8 cellular contexts compared by ENCODE assay signal in the genomic region with DNA sequence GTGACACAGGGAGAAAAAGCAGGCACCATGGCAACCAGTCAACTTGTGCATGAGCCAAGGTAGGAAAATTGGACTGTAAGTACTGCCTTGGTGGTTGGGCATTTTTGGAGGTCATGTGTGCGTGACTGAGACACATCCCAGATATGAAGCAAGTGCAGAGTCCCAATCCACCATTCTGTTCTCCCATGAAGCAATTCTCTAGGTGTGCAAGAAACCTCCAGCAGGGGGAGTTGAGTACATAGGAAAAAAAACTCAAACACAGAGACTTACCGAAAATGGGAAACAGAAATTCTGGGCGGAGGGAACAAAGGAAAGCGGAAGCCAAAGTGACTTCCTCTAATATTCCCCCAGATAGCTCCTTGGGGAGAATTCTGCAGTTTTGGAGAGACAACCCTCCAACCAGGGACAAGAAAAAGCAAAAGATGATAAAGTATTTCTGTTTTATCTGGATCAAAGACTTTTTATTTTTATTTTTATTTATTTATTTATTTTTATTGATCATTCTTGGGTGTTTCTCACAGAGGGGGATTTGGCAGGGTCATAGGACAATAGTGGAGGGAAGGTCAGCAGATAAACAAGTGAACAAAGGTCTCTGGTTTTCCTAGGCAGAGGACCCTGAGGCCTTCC.
DNase-seq lines count a peak whose midpoint lies in the region; ATAC-seq, FAIRE-seq and TF ChIP-seq lines count a peak whose summit lies in the region.

No MANE protein-coding gene starts in this region.

- CTCF ChIA-PET in T-cell (lab: Charles Lee): no interaction called here

- H3K4me3 Mint-ChIP-seq in T-cell: no peak overlapping the region

- H3K27me3 ChIP-seq in bronchial epithelial cell (ENCODE audit: control insufficient read depth, insufficient read depth, low read length): no peaks in the 10 kb centered on the region
- H3K27me3 ChIP-seq in liver (ENCODE audit: control insufficient read depth in 4 of 4, insufficient read depth in 4 of 4, low read length in 3 of 4): peaks cover 0 to under 1% (median 0%) of the 10 kb centered on the region in 4 donors
- H3K27me3 ChIP-seq in thyroid gland: no peaks in the 10 kb centered on the region

- H3K27me3 Mint-ChIP-seq in T-cell: peaks cover 22 to 34% of the 10 kb centered on the region in 2 donors

- no peak overlapping the region for H3K27ac Mint-ChIP-seq in T-cell

- FAIRE-seq in bronchial epithelial cell (lab: Jason Lieb, UNC): no peak

- POLR2A ChIA-PET in T-cell (lab: Charles Lee): interaction anchor here in 1 of 2 donors (0.6 kb wide), 1 partner anchor 718 kb away, joined by 4 read pairs; no protein-coding TSS in a partner anchor

- peak; percentile 52 for TF ChIP-seq CTCF in bronchial epithelial cell (IDR thresholded peaks at IDR 0.05; ENCODE audit: insufficient read depth, low read length, severe bottlenecking)
- peak; percentile 69 for TF ChIP-seq CTCF in liver (IDR thresholded peaks at IDR 0.05; ENCODE audit: low read depth, low read length, missing input control)
- TF ChIP-seq CTCF in thyroid gland (IDR thresholded peaks at IDR 0.05): peak in 4 of 6 experiments; percentile 26 to 40 (median 30)

- no peak overlapping the region for H3K27ac ChIP-seq in liver (ENCODE audit: low read depth in 1 of 2, low read length in 2 of 2)
- H3K27ac ChIP-seq in thyroid gland: no peak overlapping the region

- no peaks in the 10 kb centered on the region for H3K36me3 Mint-ChIP-seq in T-cell

- H3K4me3 ChIP-seq in bronchial epithelial cell (ENCODE audit: low read depth, low read length) (no peak overlapping the region), liver (ENCODE audit: low read depth in 1 of 3, low read length in 3 of 3) (no peak overlapping the region), thyroid gland (replicated peaks in 1 of 3) (no peak overlapping the region)

- peak in 3 of 4 experiments; percentile 55 to 65 (median 55) for ATAC-seq in T-cell (replicated peaks in 1 of 4)
- ATAC-seq in HG03457 (IDR thresholded peaks at IDR 0.05; ENCODE audit: unreplicated experiment): no peak

- peaks cover 0 to 6% (median 4%) of the 10 kb centered on the region in 3 donors for H3K4me1 Mint-ChIP-seq in T-cell

- H3K4me1 ChIP-seq in liver (ENCODE audit: control insufficient read depth in 4 of 4, insufficient read depth in 4 of 4, low read length in 3 of 4) (peaks cover 0 to 2% (median 0%) of the 10 kb centered on the region in 4 donors), thyroid gland (no peaks in the 10 kb centered on the region)

- no peak for TF ChIP-seq EP300 in Ishikawa (IDR thresholded peaks at IDR 0.05; ENCODE audit: borderline replicate concordance)

- H3K9me3 ChIP-seq in liver (ENCODE audit: control insufficient read depth in 4 of 4, low read length in 3 of 4): no peaks in the 10 kb centered on the region
- H3K9me3 ChIP-seq in thyroid gland: no peaks in the 10 kb centered on the region

- intact Hi-C loops in thyroid gland (cut with DNase I): no loop called here

- 40% methylated on average over 4 of the region's 4 CpGs for WGBS in liver
- 41 to 46% methylated on average over 4 of the region's 4 CpGs for WGBS in thyroid gland, 2 donors

- no peak overlapping the region for H3K9ac ChIP-seq in liver (ENCODE audit: low read depth in 1 of 2, low read length in 2 of 2)

- H3K36me3 ChIP-seq in bronchial epithelial cell (ENCODE audit: control insufficient read depth, insufficient read depth, low read length) (no peaks in the 10 kb centered on the region), liver (ENCODE audit: control insufficient read depth in 4 of 4, insufficient read depth in 3 of 4, low read depth in 1 of 4, low read length in 3 of 4) (no peaks in the 10 kb centered on the region), thyroid gland (no peaks in the 10 kb centered on the region)

- TF ChIP-seq POLR2A in thyroid gland (IDR thresholded peaks at IDR 0.05): no peak

- TF ChIP-seq RAD21 in Ishikawa (IDR thresholded peaks at IDR 0.05; ENCODE audit: low read depth) (peak; percentile 52), liver (IDR thresholded peaks at IDR 0.05) (peak; percentile 76 to 83)

- DNase-seq in ELR (ENCODE audit: low read depth) (peak; percentile 72), T-cell (peak in 28 of 34 experiments; percentile 2 to 47 (median 25)), bronchial epithelial cell (ENCODE audit: low read depth) (peak; percentile 35), thyroid gland (peak; percentile 14 to 35), GOT3 (lab: John Stamatoyannopoulos, UW) (no peak)

- no peaks in the 10 kb centered on the region for H3K9me3 Mint-ChIP-seq in T-cell

TF ChIP-seq in Ishikawa, 13 proteins besides CTCF, POLR2A, EP300 and RAD21 (continues in another document):
- TF ChIP-seq CREB1 (IDR thresholded peaks at IDR 0.05; ENCODE audit: low read depth): no peak
- TF ChIP-seq FOXM1 (IDR thresholded peaks at IDR 0.05; ENCODE audit: borderline replicate concordance, low read depth): no peak
- TF ChIP-seq TAF1 (IDR thresholded peaks at IDR 0.05; ENCODE audit: low read depth): no peak
- TF ChIP-seq, protein P1, sequence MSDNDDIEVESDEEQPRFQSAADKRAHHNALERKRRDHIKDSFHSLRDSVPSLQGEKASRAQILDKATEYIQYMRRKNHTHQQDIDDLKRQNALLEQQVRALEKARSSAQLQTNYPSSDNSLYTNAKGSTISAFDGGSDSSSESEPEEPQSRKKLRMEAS (IDR thresholded peaks at IDR 0.05): no peak
- TF ChIP-seq, protein P2, sequence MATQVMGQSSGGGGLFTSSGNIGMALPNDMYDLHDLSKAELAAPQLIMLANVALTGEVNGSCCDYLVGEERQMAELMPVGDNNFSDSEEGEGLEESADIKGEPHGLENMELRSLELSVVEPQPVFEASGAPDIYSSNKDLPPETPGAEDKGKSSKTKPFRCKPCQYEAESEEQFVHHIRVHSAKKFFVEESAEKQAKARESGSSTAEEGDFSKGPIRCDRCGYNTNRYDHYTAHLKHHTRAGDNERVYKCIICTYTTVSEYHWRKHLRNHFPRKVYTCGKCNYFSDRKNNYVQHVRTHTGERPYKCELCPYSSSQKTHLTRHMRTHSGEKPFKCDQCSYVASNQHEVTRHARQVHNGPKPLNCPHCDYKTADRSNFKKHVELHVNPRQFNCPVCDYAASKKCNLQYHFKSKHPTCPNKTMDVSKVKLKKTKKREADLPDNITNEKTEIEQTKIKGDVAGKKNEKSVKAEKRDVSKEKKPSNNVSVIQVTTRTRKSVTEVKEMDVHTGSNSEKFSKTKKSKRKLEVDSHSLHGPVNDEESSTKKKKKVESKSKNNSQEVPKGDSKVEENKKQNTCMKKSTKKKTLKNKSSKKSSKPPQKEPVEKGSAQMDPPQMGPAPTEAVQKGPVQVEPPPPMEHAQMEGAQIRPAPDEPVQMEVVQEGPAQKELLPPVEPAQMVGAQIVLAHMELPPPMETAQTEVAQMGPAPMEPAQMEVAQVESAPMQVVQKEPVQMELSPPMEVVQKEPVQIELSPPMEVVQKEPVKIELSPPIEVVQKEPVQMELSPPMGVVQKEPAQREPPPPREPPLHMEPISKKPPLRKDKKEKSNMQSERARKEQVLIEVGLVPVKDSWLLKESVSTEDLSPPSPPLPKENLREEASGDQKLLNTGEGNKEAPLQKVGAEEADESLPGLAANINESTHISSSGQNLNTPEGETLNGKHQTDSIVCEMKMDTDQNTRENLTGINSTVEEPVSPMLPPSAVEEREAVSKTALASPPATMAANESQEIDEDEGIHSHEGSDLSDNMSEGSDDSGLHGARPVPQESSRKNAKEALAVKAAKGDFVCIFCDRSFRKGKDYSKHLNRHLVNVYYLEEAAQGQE (IDR thresholded peaks at IDR 0.05; ENCODE audit: low read depth): no peak

TF ChIP-seq in liver, 16 proteins besides CTCF, POLR2A, EP300 and RAD21:
- TF ChIP-seq HNF4G (IDR thresholded peaks at IDR 0.05) (no peak), YY1 (IDR thresholded peaks at IDR 0.05) (peak; percentile 28), HNF4A (conservative IDR thresholded peaks at IDR 0.05) (peak; percentile 12 to 25)
